ENCODE assay signal across 8 cellular contexts in the genomic region with DNA sequence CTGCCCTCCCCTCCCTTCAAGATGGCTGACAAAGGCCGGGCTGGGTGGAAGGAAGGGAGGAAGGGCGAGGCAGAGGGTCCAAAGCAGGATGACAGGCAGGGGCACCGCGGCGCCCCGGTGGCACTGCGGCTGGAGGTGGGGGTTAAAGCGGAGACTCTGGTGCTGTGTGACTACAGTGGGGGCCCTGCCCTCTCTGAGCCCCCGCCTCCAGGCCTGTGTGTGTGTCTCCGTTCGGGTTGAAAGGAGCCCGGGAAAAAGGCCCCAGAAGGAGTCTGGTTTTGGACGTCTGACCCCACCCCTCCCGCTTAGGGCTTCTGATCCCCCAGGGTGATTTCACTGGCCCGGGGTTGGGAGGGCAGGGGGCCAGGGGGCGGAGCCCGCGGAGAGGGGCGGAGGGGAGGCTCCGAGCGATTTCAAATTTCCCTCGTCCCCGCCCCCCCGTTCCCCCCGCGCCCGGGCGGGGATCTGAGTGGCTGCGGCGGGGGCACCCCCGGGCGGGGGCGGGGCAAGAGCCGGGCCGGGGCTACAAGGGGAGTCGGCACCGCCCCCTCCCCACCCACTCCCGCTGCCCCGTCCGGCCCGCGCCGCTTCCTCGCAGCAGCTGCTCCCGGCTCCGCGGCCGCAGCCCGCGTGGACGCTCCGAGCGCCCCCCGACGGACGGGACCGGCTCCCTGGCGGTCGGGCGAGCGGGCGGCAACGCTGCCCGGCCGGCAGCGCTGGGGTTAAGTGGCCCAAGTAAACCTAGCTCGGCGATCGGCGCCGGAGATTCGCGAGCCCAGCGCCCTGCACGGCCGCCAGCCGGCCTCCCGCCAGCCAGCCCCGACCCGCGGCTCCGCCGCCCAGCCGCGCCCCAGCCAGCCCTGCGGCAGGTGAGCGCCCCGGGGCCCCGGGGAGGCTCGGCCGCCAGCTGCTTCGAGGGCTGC. TPM values are rescaled to one million over a fixed set of nuclear protein-coding genes. Genes with fewer than 3 reads are reported as not detected.
DNase-seq lines count a peak whose midpoint lies in the region; ATAC-seq and TF ChIP-seq lines count a peak whose summit lies in the region.

Gene DNMT3B, plus strand, starts transcription at position 555 of the 923 bp plus-strand sequence. CDS start 17,939 bp downstream, outside the sequence.

- H3K9me3 ChIP-seq in CD8-positive, alpha-beta memory T cell (ENCODE audit: low read length): no peaks in the 10 kb centered on the region
- H3K9me3 ChIP-seq in thoracic aorta: no peaks in the 10 kb centered on the region

- POLR2A ChIA-PET in CD8-positive, alpha-beta memory T cell (lab: Charles Lee): interaction anchor here (0.8 to 2.2 kb wide), 2 partner anchors 17 to 19 kb away, joined by 3 to 9 read pairs; partner anchors contain the start of gene COMMD7

- peak within 1 kb of the TSS; percentile 65 for H3K4me3 ChIP-seq in CD8-positive, alpha-beta memory T cell (ENCODE audit: low read length)
- H3K4me3 ChIP-seq in thoracic aorta: peak within 1 kb of the TSS; percentile 92

- H3K27ac Mint-ChIP-seq in CD8-positive, alpha-beta memory T cell: peak within 1 kb of the TSS in 5 of 8 donors; percentile 6 to 72 (median 54)
- peak within 1 kb of the TSS in 1 of 3 donors; percentile 1 for H3K27ac Mint-ChIP-seq in IgD-negative memory B cell

- peaks cover 0 to 1% (median 0%) of the 10 kb centered on the region in 3 donors for H3K36me3 Mint-ChIP-seq in CD8-positive, alpha-beta memory T cell
- H3K36me3 Mint-ChIP-seq in IgD-negative memory B cell: no peaks in the 10 kb centered on the region

- peaks cover 12% of the 10 kb centered on the region for H3K4me1 ChIP-seq in CD8-positive, alpha-beta memory T cell (ENCODE audit: insufficient read depth, low read length)
- peaks cover 4 to 17% of the 10 kb centered on the region in 2 donors for H3K4me1 ChIP-seq in thoracic aorta (ENCODE audit: control insufficient read depth in 1 of 2, low read depth in 2 of 2)

- CTCF ChIA-PET in CD8-positive, alpha-beta memory T cell (lab: Charles Lee): interaction anchor here (1.1 to 3.3 kb wide), 4 partner anchors 10 to 28 kb away, joined by 4 to 21 read pairs (median 6); no protein-coding TSS in a partner anchor

- peaks cover 0 to 3% of the 10 kb centered on the region in 2 donors for H3K27me3 Mint-ChIP-seq in CD8-positive, alpha-beta memory T cell
- peaks cover 2% of the 10 kb centered on the region for H3K27me3 Mint-ChIP-seq in IgD-negative memory B cell

- DNase-seq in CD8-positive, alpha-beta memory T cell: peak; percentile 61 to 79 (median 68)
- DNase-seq in SHP77 (lab: John Stamatoyannopoulos, UW) (peak; percentile 62 to 83), germinal center (ENCODE audit: low spot score) (peak; percentile 94), occipital lobe (lab: John Stamatoyannopoulos, UW) (peak; percentile 47), thoracic aorta (ENCODE audit: low spot score) (no peak)
- DNase-seq in activated gamma-delta T cell treated with anti-CD3 and anti-CD28 coated beads, Interleukin-2, amount 50 U/mL, for 16 hours (ENCODE audit: low read depth): peak; percentile 50

- H3K4me1 Mint-ChIP-seq in CD8-positive, alpha-beta memory T cell: peaks cover 9 to 14% (median 12%) of the 10 kb centered on the region in 3 donors
- peaks cover 7 to 10% (median 9%) of the 10 kb centered on the region in 3 donors for H3K4me1 Mint-ChIP-seq in IgD-negative memory B cell

- H3K4me3 Mint-ChIP-seq in CD8-positive, alpha-beta memory T cell: peak within 1 kb of the TSS; percentile 79 to 94 (median 87)
- H3K4me3 Mint-ChIP-seq in IgD-negative memory B cell: peak within 1 kb of the TSS; percentile 86 to 95 (median 90)

- TF ChIP-seq CTCF in thoracic aorta (IDR thresholded peaks at IDR 0.05): no peak

- no peaks in the 10 kb centered on the region for H3K27me3 ChIP-seq in CD8-positive, alpha-beta memory T cell (ENCODE audit: insufficient read depth, low read length, poor library complexity, severe bottlenecking)
- no peaks in the 10 kb centered on the region for H3K27me3 ChIP-seq in thoracic aorta (replicated peaks; ENCODE audit: insufficient read depth)

- no peaks in the 10 kb centered on the region for H3K9me3 Mint-ChIP-seq in CD8-positive, alpha-beta memory T cell
- no peaks in the 10 kb centered on the region for H3K9me3 Mint-ChIP-seq in IgD-negative memory B cell

- no peaks in the 10 kb centered on the region for H3K36me3 ChIP-seq in CD8-positive, alpha-beta memory T cell (ENCODE audit: insufficient read depth, low read length)
- H3K36me3 ChIP-seq in thoracic aorta: no peaks in the 10 kb centered on the region

- ATAC-seq in GM19463 (IDR thresholded peaks at IDR 0.05; ENCODE audit: unreplicated experiment) (peak; percentile 70), thoracic aorta (ENCODE audit: insufficient number of reproducible peaks, low FRiP score, low read depth) (no peak)

- peak within 1 kb of the TSS; percentile 76 for H3K27ac ChIP-seq in CD8-positive, alpha-beta memory T cell (ENCODE audit: low read depth, low read length)
- no peak within 1 kb of the TSS for H3K27ac ChIP-seq in thoracic aorta

RNA-seq across cellular contexts. Expression of gene DNMT3B, which starts in this region (rescaled TPM):
- 1 to 10 TPM in 1 of 2 experiments, under 1 TPM in 1; 1.00 to 1.4 TPM for total RNA-seq in CD8-positive, alpha-beta memory T cell
- polyA plus RNA-seq in CD8-positive, alpha-beta memory T cell: 0.22 TPM
- not detected for polyA plus RNA-seq in IgD-negative memory B cell
- total RNA-seq in occipital lobe (4.8 TPM), thoracic aorta (1 to 10 TPM in 1 of 2 donors, under 1 TPM in 1; 0.81 to 1.3 TPM)
